Comparison of ENCODE assay signal across 20 cellular contexts in genomic region chr2:202249864-202250263, GRCh38. TPM values are rescaled to one million over a fixed set of nuclear protein-coding genes. Genes with fewer than 3 reads are reported as not detected.
DNase-seq lines count a peak whose midpoint lies in the region; FAIRE-seq and TF ChIP-seq lines count a peak whose summit lies in the region.
"Had no signal": no experiment of that assay in that cellular context is flagged by ENCODE, and none has a peak within 500 bp of the region (broad histone marks: within the 10 kb centered on the region; RNA-seq: fewer than 3 reads in every experiment).

No MANE protein-coding gene starts in this region.

- peak overlapping the region; percentile 82 to 93 (median 88) for H3K27ac Mint-ChIP-seq in H9
- H3K27ac Mint-ChIP-seq: activated CD4-positive, alpha-beta T cell treated with anti-CD3 and anti-CD28 coated beads for 36 hours; IgD-negative memory B cell had no signal

- no peaks in the 10 kb centered on the region; a peak in 3 of 5 replicates for H3K9me3 Mint-ChIP-seq in H9
- H3K9me3 Mint-ChIP-seq: activated T-cell treated with anti-CD3 and anti-CD28 coated beads, Interleukin-2, amount 50 U/mL, for 4 hours had no signal

- H2BK20ac ChIP-seq in H9 (ENCODE audit: low read depth, low read length, poor library complexity, severe bottlenecking) = no peak overlapping the region

- H3K56ac ChIP-seq in H9 (ENCODE audit: insufficient read length, low read depth, low read length) = no peak overlapping the region

- no peaks in the 10 kb centered on the region for H3K23me2 ChIP-seq in H9 (ENCODE audit: insufficient read length, low read depth, low read length, poor library complexity, severe bottlenecking)

- peaks cover 0 to 5% (median 0%) of the 10 kb centered on the region in 3 experiments; a peak in 2 of 7 replicates for H3K36me3 Mint-ChIP-seq in H9 (ENCODE audit: insufficient read depth in 1 of 3, low read depth in 3 of 3)
- H3K36me3 Mint-ChIP-seq: IgD-negative memory B cell had no signal

- H3K4me1 ChIP-seq in H9 (ENCODE audit: insufficient read depth, low read length) (peaks cover 3% of the 10 kb centered on the region; the same call in 1 of the 2 replicates), OCI-LY7 (ENCODE audit: insufficient read depth, low read length, poor library complexity, severe bottlenecking) (peaks cover 6% of the 10 kb centered on the region), hepatocyte (ENCODE audit: insufficient read depth) (no peaks in the 10 kb centered on the region), osteoblast (ENCODE audit: insufficient read depth, low read length) (no peaks in the 10 kb centered on the region), suprapubic skin (no peaks in the 10 kb centered on the region)
- H3K4me1 ChIP-seq: BLaER1, parathyroid adenoma had no signal

- peak overlapping the region; percentile 80 for H2BK120ac ChIP-seq in H9 (ENCODE audit: low read depth, low read length, poor library complexity, severe bottlenecking)

- H3K9me2 ChIP-seq in OCI-LY7 (ENCODE audit: insufficient read depth, low read length) (no peaks in the 10 kb centered on the region), hepatocyte (replicated peaks; ENCODE audit: insufficient read depth) (no peaks in the 10 kb centered on the region)

- intact Hi-C loops in OCI-LY7 (cut with micrococcal nuclease; ENCODE audit: unreplicated experiment) = no loop called here

- H4K20me1 ChIP-seq in H9 (ENCODE audit: control insufficient read depth, insufficient read depth, insufficient read length) (no peaks in the 10 kb centered on the region), OCI-LY7 (ENCODE audit: insufficient read depth, low read length) (no peaks in the 10 kb centered on the region), hepatocyte (ENCODE audit: insufficient read depth, poor library complexity, severe bottlenecking) (no peaks in the 10 kb centered on the region), osteoblast (ENCODE audit: insufficient read depth, low read length) (no peaks in the 10 kb centered on the region)
- H4K20me1 ChIP-seq: BLaER1 had no signal

- peaks cover 2% of the 10 kb centered on the region for H3K27me3 Mint-ChIP-seq in H9 (ENCODE audit: low read depth)
- H3K27me3 Mint-ChIP-seq: activated CD4-positive, alpha-beta T cell treated with anti-CD3 and anti-CD28 coated beads for 36 hours had no signal

- H3K4me1 Mint-ChIP-seq in H9 = peaks cover 16 to 18% of the 10 kb centered on the region in 2 experiments
- H3K4me1 Mint-ChIP-seq: IgD-negative memory B cell had no signal

- peak overlapping the region; percentile 94 for H3K27ac ChIP-seq in H9 (ENCODE audit: insufficient read length, low read depth, low read length)
- no peak overlapping the region for H3K27ac ChIP-seq in OCI-LY7 (ENCODE audit: low read depth, low read length, poor library complexity, severe bottlenecking)
- no peak overlapping the region for H3K27ac ChIP-seq in hepatocyte
- H3K27ac ChIP-seq in osteoblast (ENCODE audit: low read depth, low read length) = no peak overlapping the region
- no peak overlapping the region for H3K27ac ChIP-seq in suprapubic skin
- H3K27ac ChIP-seq: BLaER1, parathyroid adenoma, upper lobe of left lung had no signal

- no peak overlapping the region for H3T11ph ChIP-seq in H9 (ENCODE audit: low read length)

- TF ChIP-seq CTCF in H9 (conservative IDR thresholded peaks at IDR 0.05) = no peak
- no peak for TF ChIP-seq CTCF in OCI-LY7 (conservative IDR thresholded peaks at IDR 0.05; ENCODE audit: low read length)
- no peak for TF ChIP-seq CTCF in hepatocyte (IDR thresholded peaks at IDR 0.05; ENCODE audit: poor library complexity)
- no peak for TF ChIP-seq CTCF in osteoblast (IDR thresholded peaks at IDR 0.05; ENCODE audit: extremely low read depth, low read depth, low read length)
- no peak for TF ChIP-seq CTCF in suprapubic skin (IDR thresholded peaks at IDR 0.05)

- H3K4me3 ChIP-seq in OCI-LY7 (ENCODE audit: low read depth, low read length, poor library complexity, severe bottlenecking) = no peak overlapping the region
- H3K4me3 ChIP-seq in hepatocyte = no peak overlapping the region
- no peak overlapping the region for H3K4me3 ChIP-seq in osteoblast (ENCODE audit: insufficient read depth, low read length)
- no peak overlapping the region for H3K4me3 ChIP-seq in suprapubic skin
- H3K4me3 ChIP-seq: BLaER1, upper lobe of left lung had no signal

- H3K23ac ChIP-seq in H9 (ENCODE audit: insufficient read length, low read depth, low read length) = no peak overlapping the region

- H3K27me3 ChIP-seq in H9 (ENCODE audit: insufficient read depth, low read length) (no peaks in the 10 kb centered on the region; the same call in 1 of the 2 replicates), hepatocyte (no peaks in the 10 kb centered on the region), osteoblast (ENCODE audit: insufficient read depth, low read length) (no peaks in the 10 kb centered on the region), suprapubic skin (no peaks in the 10 kb centered on the region)
- H3K27me3 ChIP-seq: BLaER1, upper lobe of left lung had no signal

- no peaks in the 10 kb centered on the region for H3K36me3 ChIP-seq in OCI-LY7 (ENCODE audit: insufficient read depth, low read length)
- H3K36me3 ChIP-seq in hepatocyte (replicated peaks; ENCODE audit: insufficient read depth, low read depth) = no peaks in the 10 kb centered on the region
- no peaks in the 10 kb centered on the region for H3K36me3 ChIP-seq in osteoblast (ENCODE audit: insufficient read depth, low read length)
- no peaks in the 10 kb centered on the region for H3K36me3 ChIP-seq in suprapubic skin
- H3K36me3 ChIP-seq: BLaER1, upper lobe of left lung had no signal

- H2BK12ac ChIP-seq in H9 (ENCODE audit: insufficient read length, low read depth, low read length) = peak overlapping the region; percentile 63

- peak overlapping the region; percentile 82 for H3K18ac ChIP-seq in H9 (ENCODE audit: insufficient read length, low read depth, low read length)

- no CpG with 5 or more reads among the region's 6 CpGs for WGBS in H9 (ENCODE audit: extremely low coverage, insufficient read length, low lambda C conversion rate)
- 21% methylated on average over 6 of the region's 6 CpGs for WGBS in hepatocyte (ENCODE audit: low lambda C conversion rate, missing lambda C conversion rate)
- 32% methylated on average over 6 of the region's 6 CpGs for WGBS in suprapubic skin

- no peak overlapping the region for H4K91ac ChIP-seq in H9 (ENCODE audit: insufficient read length, low read depth, low read length)

- no peak overlapping the region for H2BK15ac ChIP-seq in H9 (ENCODE audit: low read depth, low read length)

- H2AFZ ChIP-seq in H9 (ENCODE audit: low read length) (peak overlapping the region; percentile 27), OCI-LY7 (ENCODE audit: low read length) (0 out of 2 replicates have a peak overlapping the region, but pooled peaks have one; percentile 25), hepatocyte (no peak overlapping the region), osteoblast (ENCODE audit: low read length) (peak overlapping the region; percentile 51)
- H2AFZ ChIP-seq: parathyroid adenoma had no signal

- H3K4me3 Mint-ChIP-seq in H9 = peak overlapping the region; percentile 46 to 64
- H3K4me3 Mint-ChIP-seq: activated CD4-positive, alpha-beta T cell treated with anti-CD3 and anti-CD28 coated beads for 36 hours; activated T-cell treated with anti-CD3 and anti-CD28 coated beads, Interleukin-2, amount 50 U/mL, for 4 hours; IgD-negative memory B cell had no signal

- H3K14ac ChIP-seq in H9 (ENCODE audit: insufficient read depth, low read length) = no peak overlapping the region; the same call in 1 of the 2 replicates

- POLR2A ChIA-PET in OCI-LY7 (lab: Charles Lee) = interaction anchor here (0.7 to 1.2 kb wide), 2 partner anchors 8 to 619 kb away, joined by 4 read pairs; no protein-coding TSS in a partner anchor

- DNase-seq in H9 (peak; percentile 95), OCI-LY7 (ENCODE audit: low spot score) (no peak), hepatocyte (ENCODE audit: low spot score) (no peak), osteoblast (ENCODE audit: insufficient read length, low spot score, missing footprints) (no peak), SIG-M5 treated with dmso at 0.1 percent for 504 hours (lab: John Stamatoyannopoulos, UW; ENCODE audit: unreplicated experiment) (no peak), RPMI8226 (no peak), suprapubic skin (ENCODE audit: low spot score in 2 of 2) (no peak), urothelium cell line (ENCODE audit: low spot score) (no peak)
- DNase-seq: activated CD4-positive, alpha-beta T cell treated with anti-CD3 and anti-CD28 coated beads for 36 hours; activated T-cell treated with anti-CD3 and anti-CD28 coated beads, Interleukin-2, amount 50 U/mL, for 4 hours; amniotic stem cell; hippocampal formation; NCI-H510A treated with DMSO at 0.1 percent for 48 hours; stimulated activated CD4-positive, alpha-beta T cell treated with anti-CD3 and anti-CD28 coated beads, Interleukin-1b, Interleukin-23, amount 100 ng/mL, for 48 hours; T-helper 2 cell; upper lobe of left lung had no signal

- H3K4me2 ChIP-seq in H9 (ENCODE audit: insufficient read depth, insufficient read length, low read length) (peak overlapping the region; percentile 38), OCI-LY7 (ENCODE audit: low read length) (no peak overlapping the region), hepatocyte (peak overlapping the region; percentile 25), osteoblast (ENCODE audit: insufficient read depth, low read length) (no peak overlapping the region)
- H3K4me2 ChIP-seq: BLaER1 had no signal

- no peak overlapping the region for H3K9ac ChIP-seq in H9 (ENCODE audit: extremely low read depth, insufficient read length, low read length)
- H3K9ac ChIP-seq: BLaER1, parathyroid adenoma had no signal

- H3K79me1 ChIP-seq in H9 (ENCODE audit: insufficient read depth, low read depth, low read length, poor library complexity, severe bottlenecking) = no peaks in the 10 kb centered on the region

- no peaks in the 10 kb centered on the region for H3K9me3 ChIP-seq in H9 (ENCODE audit: control insufficient read depth, low read depth, low read length)
- H3K9me3 ChIP-seq in OCI-LY7 (ENCODE audit: low read length) = no peaks in the 10 kb centered on the region
- no peaks in the 10 kb centered on the region for H3K9me3 ChIP-seq in hepatocyte (ENCODE audit: low read depth)
- H3K9me3 ChIP-seq in osteoblast (ENCODE audit: low read depth, low read length) = no peaks in the 10 kb centered on the region
- no peaks in the 10 kb centered on the region for H3K9me3 ChIP-seq in suprapubic skin
- H3K9me3 ChIP-seq: upper lobe of left lung had no signal

- TF ChIP-seq EP300 in suprapubic skin (IDR thresholded peaks at IDR 0.05) = no peak

- BruUV-seq in OCI-LY7 (replicated peaks; lab: Mats Ljungman, UMichigan) = no TSS peak

- no peak for TF ChIP-seq POLR2A in suprapubic skin (IDR thresholded peaks at IDR 0.05)

- CTCF ChIA-PET in OCI-LY7 (lab: Charles Lee; ENCODE audit: unreplicated experiment) = no interaction called here

- no peak overlapping the region for H2AK5ac ChIP-seq in H9 (ENCODE audit: insufficient read length, low read length)

- H2BK5ac ChIP-seq in H9 (ENCODE audit: insufficient read length, low read length) = no peak overlapping the region

- peak overlapping the region; percentile 49 for H4K5ac ChIP-seq in H9 (ENCODE audit: insufficient read length, low read depth, low read length)

- H3K4ac ChIP-seq in H9 (ENCODE audit: low read depth, low read length) = no peak overlapping the region; the same call in 1 of the 2 replicates

- no peak overlapping the region for H4K8ac ChIP-seq in H9 (replicated peaks; ENCODE audit: insufficient read length, low read depth, low read length)

- no peak for FAIRE-seq in urothelium cell line (lab: Jason Lieb, UNC)
- FAIRE-seq: colon had no signal

- no peaks in the 10 kb centered on the region for H3K79me2 ChIP-seq in H9 (ENCODE audit: insufficient read depth, low read length)
- no peaks in the 10 kb centered on the region for H3K79me2 ChIP-seq in OCI-LY7 (ENCODE audit: insufficient read depth, low read depth, low read length)
- H3K79me2 ChIP-seq in hepatocyte = no peaks in the 10 kb centered on the region
- H3K79me2 ChIP-seq in osteoblast (ENCODE audit: insufficient read depth, low read length) = no peaks in the 10 kb centered on the region
- H3K79me2 ChIP-seq: parathyroid adenoma had no signal

RNA-seq across cellular contexts. Expression of gene SUMO1, which starts 11.5 kb away (rescaled TPM):
- total RNA-seq in H9 (2021) (202 and 206 TPM in 2 replicates), OCI-LY7 (2022) (95.0 and 98.9 TPM in 2 replicates), hepatocyte (142 and 153 TPM in 2 replicates), osteoblast (107 and 111 TPM in 2 replicates), suprapubic skin (10 to 100 TPM; 29.0 to 44.0 (median 37.8) TPM)
- 69.8 and 86.6 TPM in 2 replicates for total RNA-seq in OCI-LY7 (2014; rRNA removed; shearing (Covaris generic))
- polyA plus RNA-seq in hepatocyte = 154 and 158 TPM in 2 replicates

RNA-seq across cellular contexts. Expression of gene NOP58, which starts 15.7 kb away (rescaled TPM):
- total RNA-seq in H9 (2021) (164 and 168 TPM in 2 replicates), OCI-LY7 (2022) (172 and 174 TPM in 2 replicates), hepatocyte (51.9 and 57.0 TPM in 2 replicates), osteoblast (40.1 and 41.3 TPM in 2 replicates), suprapubic skin (10 to 100 TPM; 48.0 to 96.9 (median 56.8) TPM)
- total RNA-seq in OCI-LY7 (2014; rRNA removed; shearing (Covaris generic)) = 124 and 145 TPM in 2 replicates
- polyA plus RNA-seq in hepatocyte = 57.3 and 65.4 TPM in 2 replicates

Comparison
In these comparisons a context has a peak if more than half of its experiments do, and no peak if none do; other contexts are left out.
1. H3K4me2 ChIP-seq: peak in H9 (single experiment) and hepatocyte (single experiment); none in OCI-LY7 (single experiment) and osteoblast (single experiment).